8 cellular contexts compared by ENCODE assay signal in genomic region chr12:569091-569676, GRCh38.
A peak's percentile ranks its signal among the peaks of the same experiment; 100 is the strongest.
DNase-seq lines count a peak whose midpoint lies in the region; ATAC-seq and TF ChIP-seq lines count a peak whose summit lies in the region.

No MANE protein-coding gene starts in this region.

- peaks cover 2% of the 10 kb centered on the region for H3K9me3 ChIP-seq in iPS-18c (ENCODE audit: control insufficient read depth, insufficient read depth, low read length)
- peaks cover 0 to under 1% of the 10 kb centered on the region in 2 donors for H3K9me3 ChIP-seq in stomach smooth muscle (ENCODE audit: control insufficient read depth in 2 of 2, low read length in 2 of 2)

- no peaks in the 10 kb centered on the region for H3K27me3 Mint-ChIP-seq in activated CD4-positive, alpha-beta T cell treated with anti-CD3 and anti-CD28 coated beads, Interleukin-2, amount 10 ng/mL, durations not matched to agents 7 days and 5 days
- no peaks in the 10 kb centered on the region for H3K27me3 Mint-ChIP-seq in activated B cell treated with CpG ODN at 0.5 μM for 24 hours

- no peak for ATAC-seq in activated B cell treated with CpG ODN at 0.5 μM for 24 hours (ENCODE audit: low read depth)
- no peak for ATAC-seq in HG03108 (IDR thresholded peaks at IDR 0.05; ENCODE audit: unreplicated experiment)

- peak overlapping the region; percentile 73 for H3K4me3 Mint-ChIP-seq in activated CD4-positive, alpha-beta T cell treated with anti-CD3 and anti-CD28 coated beads, Interleukin-2, amount 10 ng/mL, durations not matched to agents 7 days and 5 days
- H3K4me3 Mint-ChIP-seq in activated B cell treated with CpG ODN at 0.5 μM for 24 hours, result peak overlapping the region; percentile 81

- no peaks in the 10 kb centered on the region for H3K36me3 ChIP-seq in stomach smooth muscle (ENCODE audit: control insufficient read depth in 2 of 2, insufficient read depth in 2 of 2, low read length in 2 of 2)

- intact Hi-C loops in activated B cell treated with CpG ODN at 0.5 μM for 24 hours (cut with micrococcal nuclease), result loop anchor here (1.0 to 5.0 kb wide), 6 partner anchors 182 to 1014 kb away; no protein-coding TSS in a partner anchor

- TF ChIP-seq CTCF in activated B cell treated with CpG ODN at 0.5 μM for 24 hours (IDR thresholded peaks at IDR 0.05), result no peak

- H3K9me3 Mint-ChIP-seq in activated CD4-positive, alpha-beta T cell treated with anti-CD3 and anti-CD28 coated beads, Interleukin-2, amount 10 ng/mL, durations not matched to agents 7 days and 5 days, result no peaks in the 10 kb centered on the region
- no peaks in the 10 kb centered on the region for H3K9me3 Mint-ChIP-seq in activated B cell treated with CpG ODN at 0.5 μM for 24 hours

- H3K27ac ChIP-seq in stomach smooth muscle (ENCODE audit: low read length), result no peak overlapping the region

- H3K4me1 ChIP-seq in stomach smooth muscle (ENCODE audit: control insufficient read depth, insufficient read depth, low read length), result peaks cover 24% of the 10 kb centered on the region

- no peak for DNase-seq in activated CD4-positive, alpha-beta T cell treated with anti-CD3 and anti-CD28 coated beads, Interleukin-2, amount 10 ng/mL, durations not matched to agents 7 days and 5 days
- DNase-seq in activated CD4-positive, alpha-beta T cell treated with anti-CD3 and anti-CD28 coated beads, Interleukin-2, amount 50 U/mL, for 4 hours, result no peak
- DNase-seq in activated B cell treated with CpG ODN at 0.5 μM for 24 hours, result no peak
- DNase-seq in stimulated activated CD4-positive, alpha-beta T cell treated with anti-CD3 and anti-CD28 coated beads, Interleukin-2, amount 100 ng/mL, for 48 hours, result no peak
- no peak for DNase-seq in NCI-H1092 (lab: John Stamatoyannopoulos, UW)

- no peaks in the 10 kb centered on the region for H3K27me3 ChIP-seq in stomach smooth muscle (ENCODE audit: control insufficient read depth in 1 of 2, insufficient read depth in 2 of 2, low read length in 2 of 2)

- peak overlapping the region; percentile 22 for H3K27ac Mint-ChIP-seq in activated CD4-positive, alpha-beta T cell treated with anti-CD3 and anti-CD28 coated beads, Interleukin-2, amount 10 ng/mL, durations not matched to agents 7 days and 5 days
- H3K27ac Mint-ChIP-seq in activated B cell treated with CpG ODN at 0.5 μM for 24 hours, result no peak overlapping the region

- H3K4me3 ChIP-seq in iPS-18c (ENCODE audit: insufficient read depth, low read depth, low read length), result 0 out of 2 replicates have a peak overlapping the region, but pooled peaks have one; percentile 68
- H3K4me3 ChIP-seq in stomach smooth muscle (ENCODE audit: low read length in 2 of 2), result peak overlapping the region; percentile 68 to 77

- peaks cover 78% of the 10 kb centered on the region for H3K4me1 Mint-ChIP-seq in activated CD4-positive, alpha-beta T cell treated with anti-CD3 and anti-CD28 coated beads, Interleukin-2, amount 10 ng/mL, durations not matched to agents 7 days and 5 days
- peaks cover 6% of the 10 kb centered on the region for H3K4me1 Mint-ChIP-seq in activated B cell treated with CpG ODN at 0.5 μM for 24 hours

- peaks cover 17% of the 10 kb centered on the region for H3K36me3 Mint-ChIP-seq in activated CD4-positive, alpha-beta T cell treated with anti-CD3 and anti-CD28 coated beads, Interleukin-2, amount 10 ng/mL, durations not matched to agents 7 days and 5 days (ENCODE audit: low read depth)
- no peaks in the 10 kb centered on the region for H3K36me3 Mint-ChIP-seq in activated B cell treated with CpG ODN at 0.5 μM for 24 hours (ENCODE audit: low read depth)

- CTCF ChIA-PET in activated CD4-positive, alpha-beta T cell treated with anti-CD3 and anti-CD28 coated beads, Interleukin-2, amount 10 ng/mL, durations not matched to agents 7 days and 5 days (lab: Charles Lee), result interaction anchor here (0.6 to 2.8 kb wide), 17 partner anchors 11 to 1020 kb away, joined by 3 to 19 read pairs (median 4); partner anchors contain the start of genes RAD52 and WNK1
- CTCF ChIA-PET in activated B cell treated with CpG ODN at 0.5 μM for 24 hours (lab: Charles Lee), result interaction anchor here (0.7 to 4.3 kb wide), 10 partner anchors 9 to 1014 kb away, joined by 3 to 33 read pairs (median 10); partner anchors contain the start of genes RAD52 and WNK1

- POLR2A ChIA-PET in activated CD4-positive, alpha-beta T cell treated with anti-CD3 and anti-CD28 coated beads, Interleukin-2, amount 10 ng/mL, durations not matched to agents 7 days and 5 days (lab: Charles Lee), result no interaction called here
- POLR2A ChIA-PET in activated B cell treated with CpG ODN at 0.5 μM for 24 hours (lab: Charles Lee), result interaction anchor here (0.6 to 1.3 kb wide), 4 partner anchors 180 to 973 kb away, joined by 3 to 7 read pairs (median 5); partner anchors contain the start of genes KDM5A and RAD52

- peak overlapping the region in 1 of 2 donors; percentile 63 for H3K9ac ChIP-seq in stomach smooth muscle (ENCODE audit: low read length in 2 of 2)
